Comparison of ENCODE assay signal across 21 cellular contexts in the genomic region with DNA sequence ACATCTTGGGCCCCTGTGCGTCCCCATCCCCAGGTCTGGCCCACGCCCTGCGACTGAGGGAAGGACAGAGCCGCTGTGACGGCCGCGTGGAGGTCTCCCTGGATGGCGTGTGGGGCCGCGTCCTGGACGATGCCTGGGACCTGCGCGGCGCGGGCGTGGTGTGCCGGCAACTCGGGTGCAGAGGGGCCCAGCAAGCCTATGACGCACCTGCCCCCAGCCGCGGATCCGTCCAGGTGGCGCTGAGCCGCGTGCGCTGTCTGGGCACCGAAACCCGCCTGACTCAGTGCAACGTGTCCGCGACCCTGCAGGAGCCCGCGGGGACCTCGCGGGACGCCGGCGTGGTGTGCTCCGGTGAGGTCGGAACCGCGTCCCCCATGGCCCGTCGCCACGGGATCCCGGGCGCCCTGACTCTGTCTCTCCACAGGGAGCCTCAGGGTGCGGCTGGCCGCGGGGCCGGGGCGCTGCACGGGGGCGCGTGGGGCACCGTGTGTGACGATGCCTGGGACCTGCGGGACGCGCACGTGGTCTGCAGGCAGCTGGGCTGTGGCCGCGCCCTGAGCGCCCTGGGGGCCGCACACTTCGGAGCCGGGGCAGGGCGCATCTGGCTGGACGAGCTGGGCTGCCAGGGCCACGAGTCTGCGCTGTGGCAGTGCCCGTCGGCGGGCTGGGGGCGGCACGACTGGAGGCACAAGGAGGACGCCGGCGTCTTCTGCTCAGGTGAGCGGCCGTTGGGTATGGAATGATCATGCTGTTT. TPM values are rescaled to one million over a fixed set of nuclear protein-coding genes. Genes with fewer than 3 reads are reported as not detected.
"Had no signal": no experiment of that assay in that cellular context is flagged by ENCODE, and none has a peak within 500 bp of the region (broad histone marks: within the 10 kb centered on the region; RNA-seq: fewer than 3 reads in every experiment).

No MANE protein-coding gene starts in this region.

- H3K4me1 Mint-ChIP-seq: mesothelial cell of epicardium, T-cell had no signal

- DNase-seq: activated CD4-positive, alpha-beta T cell treated with anti-CD3 and anti-CD28 coated beads, Interleukin-2, amount 50 U/mL, for 48 hours; activated CD4-positive, CD25-positive, alpha-beta regulatory T cell treated with anti-CD3 and anti-CD28 coated beads, Interleukin-2, amount 50 U/mL, for 72 hours; activated T-cell treated with anti-CD3 and anti-CD28 coated beads, Interleukin-2, amount 50 U/mL, for 24 hours; amygdala; body of pancreas; central memory CD4-positive, alpha-beta T cell; cortex of kidney; effector CD4-positive, alpha-beta T cell; foreskin melanocyte; naive B cell; stimulated activated CD4-positive, alpha-beta T cell treated with anti-CD3 and anti-CD28 coated beads, Interleukin-4, amount 100 ng/mL, for 24 hours; T-cell; testis had no signal

- H3K27me3 Mint-ChIP-seq: activated T-cell treated with anti-CD3 and anti-CD28 coated beads, Interleukin-2, amount 50 U/mL, for 24 hours; naive B cell; stimulated activated naive CD8-positive, alpha-beta T cell treated with anti-CD3 and anti-CD28 coated beads, Interleukin-15, Interleukin-2, amounts not matched to agents 100 ng/mL and 50 ng/mL, for 24 hours; T-cell had no signal

- H3K27me3 ChIP-seq: body of pancreas, neutrophil, testis, upper lobe of left lung had no signal

- H3K9me3 Mint-ChIP-seq: activated naive CD4-positive, alpha-beta T cell treated with anti-CD3 and anti-CD28 coated beads, Interleukin-2, amount 50 U/mL, for 72 hours; activated T-cell treated with anti-CD3 and anti-CD28 coated beads, Interleukin-2, amount 50 U/mL, for 24 hours; stimulated activated naive CD8-positive, alpha-beta T cell treated with anti-CD3 and anti-CD28 coated beads, Interleukin-15, Interleukin-2, amounts not matched to agents 100 ng/mL and 50 ng/mL, for 24 hours; T-cell had no signal

- H3K36me3 ChIP-seq: neutrophil, upper lobe of left lung had no signal

- H3K27ac ChIP-seq: body of pancreas, neutrophil, SK-N-MC, testis, upper lobe of left lung had no signal

- H3K4me3 ChIP-seq: body of pancreas, SK-N-MC, upper lobe of left lung had no signal

- H3K4me1 ChIP-seq: body of pancreas, testis, upper lobe of left lung had no signal

- H3K27ac Mint-ChIP-seq: activated naive CD4-positive, alpha-beta T cell treated with anti-CD3 and anti-CD28 coated beads, Interleukin-2, amount 50 U/mL, for 72 hours; activated T-cell treated with anti-CD3 and anti-CD28 coated beads, Interleukin-2, amount 50 U/mL, for 24 hours; mesothelial cell of epicardium; naive B cell; stimulated activated naive CD8-positive, alpha-beta T cell treated with anti-CD3 and anti-CD28 coated beads, Interleukin-15, Interleukin-2, amounts not matched to agents 100 ng/mL and 50 ng/mL, for 24 hours; T-cell had no signal

- H3K36me3 Mint-ChIP-seq: activated naive CD4-positive, alpha-beta T cell treated with anti-CD3 and anti-CD28 coated beads, Interleukin-2, amount 50 U/mL, for 72 hours; naive B cell had no signal

- H3K4me3 Mint-ChIP-seq: activated T-cell treated with anti-CD3 and anti-CD28 coated beads, Interleukin-2, amount 50 U/mL, for 24 hours; mesothelial cell of epicardium; naive B cell; stimulated activated naive CD8-positive, alpha-beta T cell treated with anti-CD3 and anti-CD28 coated beads, Interleukin-15, Interleukin-2, amounts not matched to agents 100 ng/mL and 50 ng/mL, for 24 hours; T-cell had no signal

- ATAC-seq: activated naive CD4-positive, alpha-beta T cell treated with anti-CD3 and anti-CD28 coated beads, Interleukin-2, amount 50 U/mL, for 72 hours; body of pancreas had no signal

- H3K9me3 ChIP-seq: body of pancreas, neutrophil, testis, upper lobe of left lung had no signal

RNA-seq across cellular contexts. Expression of a gene that starts 35.2 kb away (rescaled TPM):
- total RNA-seq: activated naive CD4-positive, alpha-beta T cell treated with anti-CD3 and anti-CD28 coated beads, Interleukin-2, amount 50 U/mL, for 72 hours; body of pancreas; liver had no signal
- polyA plus RNA-seq: endothelial cell of umbilical vein had no signal
